Comparison of ENCODE assay signal across 8 cellular contexts in genomic region chr12:53252349-53252916, GRCh38. TPM values are rescaled to one million over a fixed set of nuclear protein-coding genes. Genes with fewer than 3 reads are reported as not detected.
DNase-seq lines count a peak whose midpoint lies in the region; ATAC-seq and TF ChIP-seq lines count a peak whose summit lies in the region.

No MANE protein-coding gene starts in this region.

- peaks cover 24 to 45% (median 36%) of the 10 kb centered on the region in 4 donors for H3K4me1 ChIP-seq in esophagus muscularis mucosa

- no peak for TF ChIP-seq CTCF in esophagus muscularis mucosa (IDR thresholded peaks at IDR 0.05)
- no peak for TF ChIP-seq CTCF in neural crest cell (conservative IDR thresholded peaks at IDR 0.05)

- no peak for TF ChIP-seq EP300 in esophagus muscularis mucosa (IDR thresholded peaks at IDR 0.05)

- H3K36me3 Mint-ChIP-seq in activated CD4-positive, alpha-beta T cell treated with anti-CD3 and anti-CD28 coated beads, Interleukin-2, amount 10 ng/mL, durations not matched to agents 24 days and 14 days (ENCODE audit: low read depth): peaks cover 23% of the 10 kb centered on the region
- no peaks in the 10 kb centered on the region for H3K36me3 Mint-ChIP-seq in neural crest cell (ENCODE audit: low read depth)

- TF ChIP-seq POLR2A in esophagus muscularis mucosa (IDR thresholded peaks at IDR 0.05; ENCODE audit: low read depth): no peak

- peaks cover 41% of the 10 kb centered on the region for H3K4me1 Mint-ChIP-seq in activated CD4-positive, alpha-beta T cell treated with anti-CD3 and anti-CD28 coated beads, Interleukin-2, amount 10 ng/mL, durations not matched to agents 24 days and 14 days
- peaks cover 28% of the 10 kb centered on the region for H3K4me1 Mint-ChIP-seq in neural crest cell

- H3K27ac Mint-ChIP-seq in activated CD4-positive, alpha-beta T cell treated with anti-CD3 and anti-CD28 coated beads, Interleukin-2, amount 10 ng/mL, durations not matched to agents 24 days and 14 days: peak overlapping the region; percentile 93
- peak overlapping the region; percentile 95 for H3K27ac Mint-ChIP-seq in neural crest cell (ENCODE audit: unreplicated experiment)

- no peak for DNase-seq in activated CD4-positive, alpha-beta T cell treated with anti-CD3 and anti-CD28 coated beads, Interleukin-2, amount 10 ng/mL, durations not matched to agents 24 days and 14 days
- no peak for DNase-seq in activated CD4-positive, alpha-beta T cell treated with anti-CD3 and anti-CD28 coated beads, Interleukin-2, amount 50 U/mL, for 1 hour
- no peak for DNase-seq in esophagus muscularis mucosa (ENCODE audit: extremely low spot score)
- DNase-seq in neural crest cell (ENCODE audit: low read depth, low spot score): no peak
- DNase-seq in NCI-H2029 (lab: John Stamatoyannopoulos, UW): no peak
- DNase-seq in GDM1 (lab: John Stamatoyannopoulos, UW): no peak
- DNase-seq in stimulated activated CD4-positive, alpha-beta T cell treated with anti-CD3 and anti-CD28 coated beads, Interleukin-4, amount 100 ng/mL, for 1 hour: no peak

- peak; percentile 35; the same call in 2 of the 3 replicates for ATAC-seq in SK-N-SH treated with all-trans-retinoic acid at 6 μM for 48 hours

- H3K27ac ChIP-seq in esophagus muscularis mucosa (replicated peaks in 1 of 4): peak overlapping the region; percentile 88 to 93 (median 91)

- peaks cover 15 to 28% (median 27%) of the 10 kb centered on the region in 4 donors for H3K36me3 ChIP-seq in esophagus muscularis mucosa

- H3K27me3 Mint-ChIP-seq in activated CD4-positive, alpha-beta T cell treated with anti-CD3 and anti-CD28 coated beads, Interleukin-2, amount 10 ng/mL, durations not matched to agents 24 days and 14 days: no peaks in the 10 kb centered on the region
- no peaks in the 10 kb centered on the region for H3K27me3 Mint-ChIP-seq in neural crest cell (ENCODE audit: low read depth)

- H3K4me3 ChIP-seq in esophagus muscularis mucosa: peak overlapping the region; percentile 74 to 95 (median 86)

- H3K9me3 Mint-ChIP-seq in activated CD4-positive, alpha-beta T cell treated with anti-CD3 and anti-CD28 coated beads, Interleukin-2, amount 10 ng/mL, durations not matched to agents 24 days and 14 days: no peaks in the 10 kb centered on the region
- no peaks in the 10 kb centered on the region for H3K9me3 Mint-ChIP-seq in neural crest cell

- H3K27me3 ChIP-seq in esophagus muscularis mucosa: no peaks in the 10 kb centered on the region

- H3K9me3 ChIP-seq in esophagus muscularis mucosa: no peaks in the 10 kb centered on the region

- H3K4me3 Mint-ChIP-seq in activated CD4-positive, alpha-beta T cell treated with anti-CD3 and anti-CD28 coated beads, Interleukin-2, amount 10 ng/mL, durations not matched to agents 24 days and 14 days: peak overlapping the region; percentile 95
- H3K4me3 Mint-ChIP-seq in neural crest cell: peak overlapping the region; percentile 95

- 9% methylated on average over 19 of the region's 19 CpGs for WGBS in esophagus muscularis mucosa

- intact Hi-C loops in activated CD4-positive, alpha-beta T cell treated with anti-CD3 and anti-CD28 coated beads, Interleukin-2, amount 10 ng/mL, durations not matched to agents 24 days and 14 days (cut with micrococcal nuclease): loop anchor here (1.0 to 5.0 kb wide), 3 partner anchors 16 to 72 kb away; partner anchors contain the start of genes CSAD, ESPL1, MYG1 and PFDN5
- intact Hi-C loops in esophagus muscularis mucosa (cut with DNase I): no loop called here

TF ChIP-seq in SK-N-SH treated with all-trans-retinoic acid at 6 μM for 48 hours, 23 proteins besides CTCF, POLR2A, EP300 and RAD21:
- TF ChIP-seq CSDC2 (CRISPR knock-in tag; IDR thresholded peaks at IDR 0.05): no peak
- no peak for TF ChIP-seq ARNTL (CRISPR knock-in tag; IDR thresholded peaks at IDR 0.05; ENCODE audit: borderline replicate concordance, low read depth)
- no peak for TF ChIP-seq RARB (CRISPR knock-in tag; IDR thresholded peaks at IDR 0.05)
- no peak for TF ChIP-seq BACH2 (CRISPR knock-in tag; IDR thresholded peaks at IDR 0.05; ENCODE audit: borderline replicate concordance)
- no peak for TF ChIP-seq TCF4 (CRISPR knock-in tag; IDR thresholded peaks at IDR 0.05; ENCODE audit: borderline replicate concordance)
- no peak for TF ChIP-seq ZNF565 (CRISPR knock-in tag; conservative IDR thresholded peaks at IDR 0.05; ENCODE audit: low read depth)
- TF ChIP-seq PPARA (CRISPR knock-in tag; IDR thresholded peaks at IDR 0.05; ENCODE audit: borderline replicate concordance): no peak
- no peak for TF ChIP-seq TOX (CRISPR knock-in tag; IDR thresholded peaks at IDR 0.05; ENCODE audit: borderline replicate concordance)
- no peak for TF ChIP-seq ZFP30 (CRISPR knock-in tag; IDR thresholded peaks at IDR 0.05)

RNA-seq across cellular contexts. Expression of gene ESPL1, which starts 15.7 kb away (rescaled TPM):
- 71.8 and 76.7 TPM in 2 replicates for total RNA-seq in activated CD4-positive, alpha-beta T cell treated with anti-CD3 and anti-CD28 coated beads, Interleukin-2, amount 10 ng/mL, durations not matched to agents 24 days and 14 days
- 1 to 10 TPM in 1 of 4 donors, under 1 TPM in 3; under 0.01 to 2.0 (median 0.24) TPM for total RNA-seq in esophagus muscularis mucosa
- 56.3 and 65.8 TPM in 2 replicates for total RNA-seq in neural crest cell

RNA-seq across cellular contexts. Expression of gene RARG, which starts 20.4 kb away (rescaled TPM):
- 57.2 and 58.5 TPM in 2 replicates for total RNA-seq in activated CD4-positive, alpha-beta T cell treated with anti-CD3 and anti-CD28 coated beads, Interleukin-2, amount 10 ng/mL, durations not matched to agents 24 days and 14 days
- total RNA-seq in esophagus muscularis mucosa (10 to 100 TPM; 10.3 to 26.1 (median 22.9) TPM), neural crest cell (5.4 and 5.9 TPM in 2 replicates)

RNA-seq across cellular contexts. Expression of gene PFDN5, which starts 42.9 kb away (rescaled TPM):
- total RNA-seq in activated CD4-positive, alpha-beta T cell treated with anti-CD3 and anti-CD28 coated beads, Interleukin-2, amount 10 ng/mL, durations not matched to agents 24 days and 14 days: 319 and 342 TPM in 2 replicates
- total RNA-seq in esophagus muscularis mucosa: 100 to 1,000 TPM; 446 to 812 (median 631) TPM
- total RNA-seq in neural crest cell: 324 and 326 TPM in 2 replicates

RNA-seq across cellular contexts. Expression of gene ITGB7, which starts 45.4 kb away (rescaled TPM):
- 226 and 239 TPM in 2 replicates for total RNA-seq in activated CD4-positive, alpha-beta T cell treated with anti-CD3 and anti-CD28 coated beads, Interleukin-2, amount 10 ng/mL, durations not matched to agents 24 days and 14 days
- total RNA-seq in esophagus muscularis mucosa (1 to 10 TPM; 1.1 to 1.8 (median 1.4) TPM), neural crest cell (not detected in 2 replicates)

RNA-seq across cellular contexts. Expression of gene MYG1, which starts 47.1 kb away (rescaled TPM):
- 104 and 108 TPM in 2 replicates for total RNA-seq in activated CD4-positive, alpha-beta T cell treated with anti-CD3 and anti-CD28 coated beads, Interleukin-2, amount 10 ng/mL, durations not matched to agents 24 days and 14 days
- total RNA-seq in esophagus muscularis mucosa (10 to 100 TPM; 41.6 to 63.0 (median 46.2) TPM), neural crest cell (67.1 and 72.7 TPM in 2 replicates)

Comparison
In these comparisons a context has a peak if more than half of its experiments do, and no peak if none do; other contexts are left out.
1. RNA of gene ESPL1, which starts 15.7 kb away (total RNA-seq): 71.8 to 76.7 TPM in activated CD4-positive, alpha-beta T cell treated with anti-CD3 and anti-CD28 coated beads, Interleukin-2, amount 10 ng/mL, durations not matched to agents 24 days and 14 days and 56.3 to 65.8 TPM in neural crest cell; under 0.01 to 2.0 TPM in esophagus muscularis mucosa; every median in the first group is over 10 times any median in the second.